ENCODE assay signal across 16 cellular contexts in the genomic region with DNA sequence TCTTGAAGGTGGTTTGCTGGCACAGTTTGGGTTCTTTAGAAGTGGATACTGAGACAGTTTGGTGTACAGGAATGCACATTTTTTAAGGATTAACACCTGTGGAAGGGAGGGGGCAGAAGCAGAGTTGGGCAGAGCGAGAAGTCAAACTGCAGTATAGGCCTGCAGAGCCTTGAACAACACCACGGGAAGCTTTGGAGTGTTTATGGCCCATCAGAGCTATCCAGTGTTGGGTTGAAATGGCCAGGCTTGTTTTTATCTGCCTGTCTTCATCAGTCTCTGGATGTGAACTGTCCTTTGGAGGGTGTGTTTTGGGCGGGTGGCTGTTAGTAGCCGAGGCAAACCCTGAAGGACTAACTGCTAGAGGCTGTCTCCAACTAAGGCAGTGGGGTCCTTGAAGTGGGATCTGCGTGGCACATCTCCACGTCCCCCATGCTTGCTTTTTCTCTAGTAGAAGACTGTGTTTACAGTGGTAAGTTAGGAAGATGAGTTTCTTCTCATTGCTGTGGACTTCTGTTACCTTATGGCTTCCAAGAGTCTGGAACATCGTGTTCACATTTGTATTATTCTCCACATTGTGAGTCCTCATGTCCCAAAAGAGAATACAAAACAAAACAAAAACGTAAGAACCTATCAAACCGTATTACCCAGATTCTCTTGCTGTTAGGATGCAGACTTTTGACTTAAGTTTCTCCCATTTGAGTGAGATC. TPM values are rescaled to one million over a fixed set of nuclear protein-coding genes. Genes with fewer than 3 reads are reported as not detected.
DNase-seq lines count a peak whose midpoint lies in the region; ATAC-seq and TF ChIP-seq lines count a peak whose summit lies in the region.
"Had no signal": no experiment of that assay in that cellular context is flagged by ENCODE, and none has a peak within 500 bp of the region (broad histone marks: within the 10 kb centered on the region; RNA-seq: fewer than 3 reads in every experiment).

No MANE protein-coding gene starts in this region.

- no peak for ATAC-seq in activated naive CD4-positive, alpha-beta T cell treated with anti-CD3 and anti-CD28 coated beads, Interleukin-2, amount 50 U/mL, for 72 hours
- no peak for ATAC-seq in T-helper 17 cell
- ATAC-seq in upper lobe of right lung: no peak

- peaks cover 3 to 8% of the 10 kb centered on the region in 2 donors for H3K9me3 Mint-ChIP-seq in activated naive CD4-positive, alpha-beta T cell treated with anti-CD3 and anti-CD28 coated beads, Interleukin-2, amount 50 U/mL, for 72 hours
- H3K9me3 Mint-ChIP-seq: dendritic cell treated with granulocyte-macrophage colony-stimulating factor and Interleukin-4, amounts not matched to agents 40 ng/mL and 50 ng/mL, for 4 days had no signal

- peaks cover 16 to 55% of the 10 kb centered on the region in 2 donors for H3K36me3 Mint-ChIP-seq in activated naive CD4-positive, alpha-beta T cell treated with anti-CD3 and anti-CD28 coated beads, Interleukin-2, amount 50 U/mL, for 72 hours
- peaks cover 12% of the 10 kb centered on the region for H3K36me3 Mint-ChIP-seq in T-helper 17 cell (ENCODE audit: low read depth)

- peaks cover 46% of the 10 kb centered on the region for H3K4me1 Mint-ChIP-seq in T-helper 17 cell

- peaks cover 0 to 3% (median 0%) of the 10 kb centered on the region in 5 donors for H3K36me3 ChIP-seq in subcutaneous abdominal adipose tissue (ENCODE audit: control insufficient read depth in 5 of 5, insufficient read depth in 5 of 5, low read length in 5 of 5)
- no peaks in the 10 kb centered on the region for H3K36me3 ChIP-seq in upper lobe of right lung
- H3K36me3 ChIP-seq: neural progenitor cell had no signal

- H3K4me1 ChIP-seq in subcutaneous abdominal adipose tissue (ENCODE audit: control insufficient read depth in 5 of 5, insufficient read depth in 5 of 5, low read length in 5 of 5) (peaks cover 0 to 6% (median 0%) of the 10 kb centered on the region in 5 donors), upper lobe of right lung (no peaks in the 10 kb centered on the region)

- H3K27ac ChIP-seq in subcutaneous abdominal adipose tissue (ENCODE audit: low read depth, low read length): peak overlapping the region; percentile 9
- no peak overlapping the region for H3K27ac ChIP-seq in upper lobe of right lung
- H3K27ac ChIP-seq: GM23248, neural progenitor cell, sigmoid colon had no signal

- TF ChIP-seq CTCF in upper lobe of right lung (IDR thresholded peaks at IDR 0.05): no peak

- H3K27me3 ChIP-seq in subcutaneous abdominal adipose tissue (ENCODE audit: control insufficient read depth in 5 of 5, insufficient read depth in 4 of 5, low read length in 5 of 5) (no peaks in the 10 kb centered on the region), upper lobe of right lung (no peaks in the 10 kb centered on the region)
- H3K27me3 ChIP-seq: neural progenitor cell, sigmoid colon had no signal

- H3K4me3 ChIP-seq in subcutaneous abdominal adipose tissue (ENCODE audit: low read depth in 1 of 5, low read length in 5 of 5) (no peak overlapping the region), upper lobe of right lung (no peak overlapping the region)
- H3K4me3 ChIP-seq: GM23248, neural progenitor cell, sigmoid colon had no signal

- H3K9ac ChIP-seq in subcutaneous abdominal adipose tissue (ENCODE audit: low read length in 5 of 5): no peak overlapping the region
- H3K9ac ChIP-seq: GM23248, neural progenitor cell had no signal

- peak overlapping the region; percentile 9 to 67 for H3K27ac Mint-ChIP-seq in activated naive CD4-positive, alpha-beta T cell treated with anti-CD3 and anti-CD28 coated beads, Interleukin-2, amount 50 U/mL, for 72 hours
- H3K27ac Mint-ChIP-seq in T-helper 17 cell: peak overlapping the region; percentile 56
- H3K27ac Mint-ChIP-seq: dendritic cell treated with granulocyte-macrophage colony-stimulating factor and Interleukin-4, amounts not matched to agents 40 ng/mL and 50 ng/mL, for 4 days; neural progenitor cell had no signal

- H3K27me3 Mint-ChIP-seq in T-helper 17 cell: no peaks in the 10 kb centered on the region
- H3K27me3 Mint-ChIP-seq: dendritic cell treated with granulocyte-macrophage colony-stimulating factor and Interleukin-4, amounts not matched to agents 40 ng/mL and 50 ng/mL, for 4 days had no signal

- intact Hi-C loops in upper lobe of right lung (cut with DNase I): no loop called here

- no peak for DNase-seq in activated naive CD4-positive, alpha-beta T cell treated with anti-CD3 and anti-CD28 coated beads, Interleukin-2, amount 50 U/mL, for 72 hours (ENCODE audit: low spot score in 2 of 2)
- DNase-seq in activated naive CD4-positive, alpha-beta T cell treated with Interleukin-2 at 50 U/mL for 16 hours: no peak
- DNase-seq in T-helper 17 cell (no peak), islet precursor cell (peak; percentile 61), activated gamma-delta T cell treated with Interleukin-2 at 50 U/mL for 16 hours (no peak), upper lobe of right lung (no peak), dedifferentiated amniotic fluid mesenchymal stem cell (ENCODE audit: extremely low spot score) (no peak)
- DNase-seq: GM23248; left ventricle myocardium superior; NCI-H345; sigmoid colon; stimulated activated CD4-positive, alpha-beta T cell treated with anti-CD3 and anti-CD28 coated beads, Interleukin-4, amount 100 ng/mL, for 4 hours; stimulated activated naive CD4-positive, alpha-beta T cell had no signal

- H3K4me3 Mint-ChIP-seq in T-helper 17 cell: no peak overlapping the region
- H3K4me3 Mint-ChIP-seq: dendritic cell treated with granulocyte-macrophage colony-stimulating factor and Interleukin-4, amounts not matched to agents 40 ng/mL and 50 ng/mL, for 4 days; neural progenitor cell had no signal

- H3K9me3 ChIP-seq in T-helper 17 cell (ENCODE audit: control insufficient read depth, low read length, poor library complexity, severe bottlenecking) (no peaks in the 10 kb centered on the region), subcutaneous abdominal adipose tissue (ENCODE audit: control insufficient read depth in 5 of 5, low read length in 5 of 5) (no peaks in the 10 kb centered on the region), upper lobe of right lung (no peaks in the 10 kb centered on the region)
- H3K9me3 ChIP-seq: sigmoid colon had no signal

RNA-seq across cellular contexts. Expression of gene TMEM131L, which starts 41.0 kb away (rescaled TPM):
- 10 to 100 TPM; 44.8 to 47.7 TPM for total RNA-seq in activated naive CD4-positive, alpha-beta T cell treated with anti-CD3 and anti-CD28 coated beads, Interleukin-2, amount 50 U/mL, for 72 hours
- total RNA-seq in T-helper 17 cell (10 to 100 TPM; 83.8 to 92.7 TPM), upper lobe of right lung (14.1 TPM)
